12 cellular contexts compared by ENCODE assay signal in the genomic region with DNA sequence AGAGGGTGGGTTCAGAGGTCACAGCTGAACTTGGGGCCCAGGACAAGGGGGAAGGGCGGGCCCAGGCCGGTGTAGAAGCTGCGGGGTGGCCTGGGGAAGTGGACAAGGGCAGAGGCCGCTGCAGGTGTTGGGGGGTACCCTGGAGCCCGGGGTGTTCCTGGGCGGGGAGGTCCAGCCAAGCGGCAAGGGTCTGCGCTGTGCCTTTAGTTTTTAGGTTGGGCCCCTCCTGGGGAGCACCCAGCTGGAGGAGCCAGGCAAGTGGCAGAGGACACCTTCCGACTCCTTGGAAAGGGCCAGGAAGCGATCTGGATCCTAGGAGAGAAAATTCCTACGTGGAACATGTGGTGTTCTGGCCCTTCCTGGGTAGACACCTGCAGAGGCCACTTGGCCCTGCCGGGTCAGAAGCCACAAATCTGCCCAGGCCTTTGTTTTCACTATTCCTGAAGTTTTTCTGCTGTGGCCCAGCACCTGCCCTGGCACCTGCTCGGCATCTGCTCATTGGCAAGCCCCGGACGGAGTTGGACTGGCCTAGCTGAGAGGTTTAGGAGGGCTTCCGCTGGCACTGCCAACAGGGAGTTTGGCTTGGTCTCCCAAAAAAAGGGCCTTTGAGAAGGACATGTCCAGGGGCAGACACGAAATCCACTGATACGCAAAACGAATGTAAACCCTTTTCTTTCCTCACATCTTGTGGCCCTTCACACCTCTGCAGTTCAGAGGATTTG.
DNase-seq lines count a peak whose midpoint lies in the region; ATAC-seq, FAIRE-seq and TF ChIP-seq lines count a peak whose summit lies in the region.
"Had no signal": no experiment of that assay in that cellular context is flagged by ENCODE, and none has a peak within 500 bp of the region (broad histone marks: within the 10 kb centered on the region; RNA-seq: fewer than 3 reads in every experiment).

No MANE protein-coding gene starts in this region.

- TF ChIP-seq POLR2A in A549 (IDR thresholded peaks at IDR 0.05; ENCODE audit: low read length) = no peak

- ATAC-seq in A549 (no peak), RWPE2 (ENCODE audit: low read depth) (no peak)

- peak overlapping the region; percentile 96 for H3K27ac Mint-ChIP-seq in progenitor cell of endocrine pancreas
- H3K27ac Mint-ChIP-seq in activated naive CD4-positive, alpha-beta T cell treated with anti-CD3 and anti-CD28 coated beads for 36 hours = no peak overlapping the region

- peaks cover 47% of the 10 kb centered on the region for H3K27me3 ChIP-seq in RWPE2 (ENCODE audit: insufficient read depth, poor library complexity, severe bottlenecking)

- H3K4me1 Mint-ChIP-seq in progenitor cell of endocrine pancreas (ENCODE audit: low read depth) = peaks cover 68% of the 10 kb centered on the region
- H3K4me1 Mint-ChIP-seq in activated naive CD4-positive, alpha-beta T cell treated with anti-CD3 and anti-CD28 coated beads for 36 hours (ENCODE audit: low read depth) = peaks cover 11% of the 10 kb centered on the region

- peak overlapping the region; percentile 95 for H3K4me3 Mint-ChIP-seq in progenitor cell of endocrine pancreas (ENCODE audit: low read depth)
- no peak overlapping the region for H3K4me3 Mint-ChIP-seq in activated naive CD4-positive, alpha-beta T cell treated with anti-CD3 and anti-CD28 coated beads for 36 hours

- no peak for TF ChIP-seq RAD21 in A549 (conservative IDR thresholded peaks at IDR 0.05 in 1 of 2, IDR thresholded peaks at IDR 0.05 in 1 of 2)

- no peaks in the 10 kb centered on the region for H3K9me3 Mint-ChIP-seq in progenitor cell of endocrine pancreas (ENCODE audit: low read depth)
- no peaks in the 10 kb centered on the region for H3K9me3 Mint-ChIP-seq in activated naive CD4-positive, alpha-beta T cell treated with anti-CD3 and anti-CD28 coated beads for 36 hours

- POLR2A ChIA-PET in A549 (lab: Yijun Ruan, JAX) = no interaction called here

- TF ChIP-seq EP300 in A549 (IDR thresholded peaks at IDR 0.05) = no peak

- WGBS in A549 (ENCODE audit: missing lambda C conversion rate) = 86% methylated on average over 19 of the region's 19 CpGs

- no peaks in the 10 kb centered on the region for H3K27me3 Mint-ChIP-seq in progenitor cell of endocrine pancreas
- H3K27me3 Mint-ChIP-seq in activated naive CD4-positive, alpha-beta T cell treated with anti-CD3 and anti-CD28 coated beads for 36 hours (ENCODE audit: low read depth) = peaks cover 53% of the 10 kb centered on the region

- no peaks in the 10 kb centered on the region for H3K9me3 ChIP-seq in A549
- H3K9me3 ChIP-seq in RWPE2 (ENCODE audit: severe bottlenecking) = no peaks in the 10 kb centered on the region

- FAIRE-seq in A549 (lab: Jason Lieb, UNC) = no peak

- no peaks in the 10 kb centered on the region for H3K36me3 ChIP-seq in RWPE2 (ENCODE audit: low read depth)

- H3K4me1 ChIP-seq in A549 (no peaks in the 10 kb centered on the region), RWPE2 (ENCODE audit: insufficient read depth, poor library complexity, severe bottlenecking) (no peaks in the 10 kb centered on the region)

- intact Hi-C loops in activated naive CD4-positive, alpha-beta T cell treated with anti-CD3 and anti-CD28 coated beads for 36 hours (cut with micrococcal nuclease) = no loop called here

- no peak overlapping the region for H3K4me3 ChIP-seq in A549
- peak overlapping the region; percentile 40 for H3K4me3 ChIP-seq in RWPE2 (ENCODE audit: severe bottlenecking)
- peak overlapping the region; percentile 69 to 86 for H3K4me3 ChIP-seq in foreskin fibroblast (ENCODE audit: low read depth in 1 of 2, low read length in 2 of 2)

- peaks cover 11% of the 10 kb centered on the region for H3K36me3 Mint-ChIP-seq in progenitor cell of endocrine pancreas (ENCODE audit: insufficient read depth)
- H3K36me3 Mint-ChIP-seq in activated naive CD4-positive, alpha-beta T cell treated with anti-CD3 and anti-CD28 coated beads for 36 hours (ENCODE audit: low read depth) = no peaks in the 10 kb centered on the region

- H3K27ac ChIP-seq in A549 (0 out of 6 replicates have a peak overlapping the region, but pooled peaks of 1 of the 2 experiments have one; percentile 87), RWPE2 (ENCODE audit: poor library complexity, severe bottlenecking) (no peak overlapping the region)
- H3K27ac ChIP-seq: epithelial cell of prostate, parathyroid adenoma had no signal

- CTCF ChIA-PET in A549 (lab: Yijun Ruan, JAX) = interaction anchor here (0.7 to 1.1 kb wide), 2 partner anchors 73 to 122 kb away, joined by 3 read pairs; no protein-coding TSS in a partner anchor
- CTCF ChIA-PET in activated naive CD4-positive, alpha-beta T cell treated with anti-CD3 and anti-CD28 coated beads for 36 hours (lab: Charles Lee) = no interaction called here

- DNase-seq in A549 (ENCODE audit: low read depth in 1 of 2, low spot score in 1 of 2) (no peak), RWPE2 (ENCODE audit: low spot score) (no peak), foreskin fibroblast (no peak), progenitor cell of endocrine pancreas (ENCODE audit: low spot score, unreplicated experiment) (no peak), ureter (ENCODE audit: low spot score) (no peak), cerebellum (ENCODE audit: low spot score) (no peak)
- no peak for DNase-seq in activated naive CD4-positive, alpha-beta T cell treated with anti-CD3 and anti-CD28 coated beads for 36 hours
- DNase-seq in activated effector memory CD4-positive, alpha-beta T cell treated with Interleukin-2 at 50 U/mL for 16 hours = no peak
- DNase-seq: activated CD4-positive, CD25-positive, alpha-beta regulatory T cell treated with anti-CD3 and anti-CD28 coated beads, Interleukin-2, amount 50 U/mL, for 72 hours; NCI-H146 had no signal

- peak overlapping the region; percentile 75 for H3K4me2 ChIP-seq in A549

- TF ChIP-seq CTCF in A549 (IDR thresholded peaks at IDR 0.05) (no peak), RWPE2 (IDR thresholded peaks at IDR 0.05; ENCODE audit: poor library complexity, severe bottlenecking) (no peak), foreskin fibroblast (IDR thresholded peaks at IDR 0.05; ENCODE audit: low read depth, low read length) (no peak), progenitor cell of endocrine pancreas (IDR thresholded peaks at IDR 0.05; ENCODE audit: unreplicated experiment) (no peak)

TF ChIP-seq in A549, 52 proteins besides CTCF, POLR2A, EP300 and RAD21 (continues in another document):
- TF ChIP-seq, protein P1, sequence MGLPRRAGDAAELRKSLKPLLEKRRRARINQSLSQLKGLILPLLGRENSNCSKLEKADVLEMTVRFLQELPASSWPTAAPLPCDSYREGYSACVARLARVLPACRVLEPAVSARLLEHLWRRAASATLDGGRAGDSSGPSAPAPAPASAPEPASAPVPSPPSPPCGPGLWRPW (IDR thresholded peaks at IDR 0.05) = no peak
- TF ChIP-seq MAFK (IDR thresholded peaks at IDR 0.05; ENCODE audit: partially characterized antibody) = no peak
- TF ChIP-seq ZNF302 (CRISPR knock-in tag; IDR thresholded peaks at IDR 0.05) = no peak
- TF ChIP-seq JUN (IDR thresholded peaks at IDR 0.05) = no peak
- TF ChIP-seq FOSB (CRISPR knock-in tag; IDR thresholded peaks at IDR 0.05) = no peak
- TF ChIP-seq PHF8 (IDR thresholded peaks at IDR 0.05; ENCODE audit: borderline replicate concordance, low read depth) = no peak
- TF ChIP-seq RARB (CRISPR knock-in tag; IDR thresholded peaks at IDR 0.05) = no peak
- TF ChIP-seq, protein P2, sequence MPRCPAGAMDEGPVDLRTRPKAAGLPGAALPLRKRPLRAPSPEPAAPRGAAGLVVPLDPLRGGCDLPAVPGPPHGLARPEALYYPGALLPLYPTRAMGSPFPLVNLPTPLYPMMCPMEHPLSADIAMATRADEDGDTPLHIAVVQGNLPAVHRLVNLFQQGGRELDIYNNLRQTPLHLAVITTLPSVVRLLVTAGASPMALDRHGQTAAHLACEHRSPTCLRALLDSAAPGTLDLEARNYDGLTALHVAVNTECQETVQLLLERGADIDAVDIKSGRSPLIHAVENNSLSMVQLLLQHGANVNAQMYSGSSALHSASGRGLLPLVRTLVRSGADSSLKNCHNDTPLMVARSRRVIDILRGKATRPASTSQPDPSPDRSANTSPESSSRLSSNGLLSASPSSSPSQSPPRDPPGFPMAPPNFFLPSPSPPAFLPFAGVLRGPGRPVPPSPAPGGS (IDR thresholded peaks at IDR 0.05) = no peak
- TF ChIP-seq NFE2L2 (conservative IDR thresholded peaks at IDR 0.05; ENCODE audit: low read length) = no peak
- TF ChIP-seq, protein P3, sequence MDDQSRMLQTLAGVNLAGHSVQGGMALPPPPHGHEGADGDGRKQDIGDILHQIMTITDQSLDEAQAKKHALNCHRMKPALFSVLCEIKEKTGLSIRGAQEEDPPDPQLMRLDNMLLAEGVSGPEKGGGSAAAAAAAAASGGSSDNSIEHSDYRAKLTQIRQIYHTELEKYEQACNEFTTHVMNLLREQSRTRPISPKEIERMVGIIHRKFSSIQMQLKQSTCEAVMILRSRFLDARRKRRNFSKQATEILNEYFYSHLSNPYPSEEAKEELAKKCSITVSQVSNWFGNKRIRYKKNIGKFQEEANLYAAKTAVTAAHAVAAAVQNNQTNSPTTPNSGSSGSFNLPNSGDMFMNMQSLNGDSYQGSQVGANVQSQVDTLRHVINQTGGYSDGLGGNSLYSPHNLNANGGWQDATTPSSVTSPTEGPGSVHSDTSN (IDR thresholded peaks at IDR 0.05) = no peak
- TF ChIP-seq, protein P4, sequence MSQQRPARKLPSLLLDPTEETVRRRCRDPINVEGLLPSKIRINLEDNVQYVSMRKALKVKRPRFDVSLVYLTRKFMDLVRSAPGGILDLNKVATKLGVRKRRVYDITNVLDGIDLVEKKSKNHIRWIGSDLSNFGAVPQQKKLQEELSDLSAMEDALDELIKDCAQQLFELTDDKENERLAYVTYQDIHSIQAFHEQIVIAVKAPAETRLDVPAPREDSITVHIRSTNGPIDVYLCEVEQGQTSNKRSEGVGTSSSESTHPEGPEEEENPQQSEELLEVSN (IDR thresholded peaks at IDR 0.05; ENCODE audit: borderline replicate concordance, low read depth) = no peak
